In the genomic region with DNA sequence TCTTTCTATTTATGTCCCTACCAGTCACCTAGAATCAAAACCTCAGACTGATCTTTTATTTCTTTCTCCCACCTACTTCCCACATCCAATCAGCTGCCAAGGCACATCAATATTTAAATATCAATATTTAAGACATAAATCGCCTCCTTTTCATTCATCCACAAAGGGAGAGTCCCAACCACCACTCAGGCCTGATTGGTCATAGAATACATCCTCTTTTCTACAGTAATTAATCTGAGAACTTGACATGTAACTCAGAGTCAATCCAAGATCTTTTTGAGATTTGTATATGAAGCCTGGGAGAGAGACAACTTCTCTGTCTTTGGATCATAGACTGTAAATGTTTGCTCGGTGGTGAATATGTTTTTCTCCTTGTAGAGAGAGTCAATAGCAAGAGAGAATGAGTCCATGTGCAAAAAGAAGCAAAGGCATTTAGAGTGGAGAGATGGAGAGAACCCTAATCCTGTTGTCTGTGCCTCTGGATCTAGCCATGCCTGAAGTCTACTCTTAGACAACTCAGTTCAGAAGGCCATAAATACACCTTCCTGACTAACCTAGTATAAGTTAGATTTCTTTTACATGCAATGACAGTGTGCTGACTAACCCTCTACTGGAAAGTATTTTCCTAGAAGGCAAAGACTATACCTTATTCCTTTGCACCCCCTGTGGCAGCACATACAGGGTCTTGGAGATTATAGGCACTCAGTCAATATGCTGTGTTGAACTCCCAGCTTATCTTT, we compare ENCODE assay signal across 19 cellular contexts.
"Had no signal": no experiment of that assay in that cellular context is flagged by ENCODE, and none has a peak within 500 bp of the region (broad histone marks: within the 10 kb centered on the region; RNA-seq: fewer than 3 reads in every experiment).

No MANE protein-coding gene starts in this region.

- DNase-seq: activated CD4-positive, alpha-beta T cell treated with anti-CD3 and anti-CD28 coated beads, Interleukin-2, amount 50 U/mL, for 48 hours; activated naive CD4-positive, alpha-beta T cell treated with Interleukin-2 at 50 U/mL for 16 hours; activated T-cell treated with anti-CD3 and anti-CD28 coated beads, Interleukin-2, amount 50 U/mL, for 1 hour; anterior cingulate cortex; brain microvascular endothelial cell; central memory CD4-positive, alpha-beta T cell; colonic mucosa; midbrain; nephron progenitor cell; psoas muscle; right cardiac atrium; SK-N-SH; small intestine; stimulated activated CD4-positive, alpha-beta T cell treated with anti-CD3 and anti-CD28 coated beads, Interleukin-4, amount 100 ng/mL, for 24 hours; stimulated activated naive CD4-positive, alpha-beta T cell; T-helper 1 cell; T-helper 9 cell had no signal

- H3K4me3 ChIP-seq: colonic mucosa, lung, psoas muscle had no signal

- H3K27me3 ChIP-seq: brain microvascular endothelial cell, colonic mucosa had no signal

- H3K27ac Mint-ChIP-seq: activated T-helper 2 cell treated with anti-CD3 and anti-CD28 coated beads, Interferon-gamma antibody, Interleukin-2, Interleukin-4, amounts not matched to agents 10 μg/mL and 5 μg/mL and 100 μg/mL, durations not matched to agents 14 hours and 24 hours and 36 hours; nephron progenitor cell had no signal

- H3K9me3 ChIP-seq: colonic mucosa, psoas muscle, SK-N-SH had no signal

- H3K4me1 ChIP-seq: colonic mucosa, psoas muscle had no signal

- H3K36me3 ChIP-seq: brain microvascular endothelial cell, colonic mucosa had no signal

- H3K9ac ChIP-seq: SK-N-SH had no signal

- H3K4me2 ChIP-seq: SK-N-SH had no signal

- H3K27ac ChIP-seq: brain microvascular endothelial cell, colonic mucosa, psoas muscle had no signal

- ATAC-seq: psoas muscle, right cardiac atrium had no signal

- H3K4me3 Mint-ChIP-seq: nephron progenitor cell had no signal
